Comparison of ENCODE assay signal across 8 cellular contexts in genomic region chr6:2634151-2634964, GRCh38.
DNase-seq lines count a peak whose midpoint lies in the region; ATAC-seq and TF ChIP-seq lines count a peak whose summit lies in the region.

No MANE protein-coding gene starts in this region.

- no peaks in the 10 kb centered on the region for H3K4me1 Mint-ChIP-seq in Caco-2 (ENCODE audit: low read depth, unreplicated experiment)
- no peaks in the 10 kb centered on the region for H3K4me1 Mint-ChIP-seq in glutamatergic neuron (ENCODE audit: low read depth, unreplicated experiment)

- H3K4me3 ChIP-seq in Caco-2 (ENCODE audit: low read depth, low read length) (peak overlapping the region; percentile 45), MG63 (peak overlapping the region; percentile 33), SK-N-MC (peak overlapping the region; percentile 75)

- H3K9ac ChIP-seq in SK-N-MC (ENCODE audit: insufficient read length), result peak overlapping the region; percentile 50

- H3K27me3 ChIP-seq in Caco-2 (replicated peaks; ENCODE audit: control insufficient read depth, insufficient read depth, low read length) (no peaks in the 10 kb centered on the region), MG63 (no peaks in the 10 kb centered on the region)

- peaks cover 12% of the 10 kb centered on the region for H3K4me1 ChIP-seq in Caco-2

- BruUV-seq in Caco-2 (replicated peaks; lab: Mats Ljungman, UMichigan), result no TSS peak

- H3K9me3 Mint-ChIP-seq in Caco-2 (ENCODE audit: unreplicated experiment) (no peaks in the 10 kb centered on the region), glutamatergic neuron (ENCODE audit: unreplicated experiment) (peaks cover 3% of the 10 kb centered on the region)

- TF ChIP-seq CTCF in Caco-2 (IDR thresholded peaks at IDR 0.05; ENCODE audit: insufficient read depth in 1 of 2, low read depth in 1 of 2, low read length in 1 of 2, severe bottlenecking in 1 of 2, unreplicated experiment in 1 of 2) (peak; percentile 96), glutamatergic neuron (IDR thresholded peaks at IDR 0.05; ENCODE audit: partially characterized antibody, unreplicated experiment) (peak; percentile 100)

- H3K36me3 ChIP-seq in Caco-2 (ENCODE audit: control insufficient read depth, insufficient read depth, low read length), result no peaks in the 10 kb centered on the region
- H3K36me3 ChIP-seq in MG63, result no peaks in the 10 kb centered on the region
- H3K36me3 ChIP-seq in SK-N-MC (ENCODE audit: insufficient read depth, low read length), result no peaks in the 10 kb centered on the region

- intact Hi-C loops in Caco-2 (cut with micrococcal nuclease; ENCODE audit: unreplicated experiment), result loop anchor here (1.0 to 5.0 kb wide), 7 partner anchors 38 to 1038 kb away; no protein-coding TSS in a partner anchor

- H3K36me3 Mint-ChIP-seq in Caco-2 (ENCODE audit: insufficient read depth, unreplicated experiment), result peaks cover 10% of the 10 kb centered on the region
- peaks cover 5% of the 10 kb centered on the region for H3K36me3 Mint-ChIP-seq in glutamatergic neuron (ENCODE audit: unreplicated experiment)

- H3K27me3 Mint-ChIP-seq in Caco-2 (ENCODE audit: insufficient read depth, unreplicated experiment), result no peaks in the 10 kb centered on the region
- H3K27me3 Mint-ChIP-seq in glutamatergic neuron (ENCODE audit: unreplicated experiment), result peaks cover 9% of the 10 kb centered on the region

- H3K4me3 Mint-ChIP-seq in Caco-2 (ENCODE audit: unreplicated experiment) (peak overlapping the region; percentile 77), glutamatergic neuron (ENCODE audit: unreplicated experiment) (peak overlapping the region; percentile 71)

- H3K27ac ChIP-seq in SK-N-MC, result peak overlapping the region; percentile 42; the same call in 1 of the 2 replicates

- CTCF ChIA-PET in Caco-2 (lab: Charles Lee), result interaction anchor here (0.6 to 2.0 kb wide), 14 partner anchors 38 to 894 kb away, joined by 3 to 28 read pairs (median 5); no protein-coding TSS in a partner anchor

- ATAC-seq in GM21717 (IDR thresholded peaks at IDR 0.05; ENCODE audit: unreplicated experiment), result peak; percentile 66

- peak; percentile 89 to 93 for DNase-seq in Caco-2
- peak; percentile 79 for DNase-seq in MG63
- peak; percentile 66 for DNase-seq in SK-N-MC (ENCODE audit: low read depth, low spot score)
- peak; percentile 87 for DNase-seq in activated naive CD4-positive, alpha-beta T cell treated with anti-CD3 and anti-CD28 coated beads, Interleukin-2, amount 50 U/mL, for 16 hours
- peak; percentile 89 for DNase-seq in glutamatergic neuron
- peak; percentile 70 for DNase-seq in occipital lobe (lab: John Stamatoyannopoulos, UW)
- DNase-seq in superior temporal gyrus (ENCODE audit: extremely low spot score), result peak; percentile 78

- POLR2A ChIA-PET in Caco-2 (lab: Charles Lee), result interaction anchor here (1.0 kb wide), 1 partner anchor 119 kb away, joined by 8 read pairs; no protein-coding TSS in a partner anchor

- no peaks in the 10 kb centered on the region; the same call in 1 of the 2 replicates for H3K9me3 ChIP-seq in Caco-2
- no peaks in the 10 kb centered on the region for H3K9me3 ChIP-seq in MG63
- no peaks in the 10 kb centered on the region for H3K9me3 ChIP-seq in SK-N-MC (ENCODE audit: low read depth, low read length)

- H3K27ac Mint-ChIP-seq in Caco-2 (ENCODE audit: unreplicated experiment) (peak overlapping the region; percentile 72), glutamatergic neuron (ENCODE audit: unreplicated experiment) (no peak overlapping the region)

Comparison
In these comparisons a context has a peak if more than half of its experiments do, and no peak if none do; other contexts are left out.
1. Peak in every context shown above with its lines: DNase-seq, ATAC-seq, H3K4me3 ChIP-seq and H3K27ac ChIP-seq.